ENCODE assay signal across 16 cellular contexts in genomic region chr1:219517031-219517430, GRCh38.
"Had no signal": no experiment of that assay in that cellular context is flagged by ENCODE, and none has a peak within 500 bp of the region (broad histone marks: within the 10 kb centered on the region; RNA-seq: fewer than 3 reads in every experiment).

No MANE protein-coding gene starts in this region.

- DNase-seq: activated CD4-positive, alpha-beta T cell treated with anti-CD3 and anti-CD28 coated beads, Interleukin-2, amount 50 U/mL, for 4 hours; activated CD8-positive, alpha-beta memory T cell treated with anti-CD3 and anti-CD28 coated beads, Interleukin-2, amount 10 ng/mL, durations not matched to agents 7 days and 5 days; activated gamma-delta T cell; activated T-cell treated with anti-CD3 and anti-CD28 coated beads, Interleukin-2, amount 50 U/mL, for 4 hours; amygdala; brain microvascular endothelial cell; endodermal cell; head of caudate nucleus; ovary; retina; stimulated activated CD4-positive, alpha-beta T cell treated with anti-CD3 and anti-CD28 coated beads, Interleukin-4, amount 100 ng/mL, for 4 hours; stomach had no signal

- H3K4me1 ChIP-seq: stomach had no signal

- H3K4me3 ChIP-seq: ovary, stomach, thoracic aorta had no signal

- H3K4me3 Mint-ChIP-seq: activated CD8-positive, alpha-beta memory T cell treated with anti-CD3 and anti-CD28 coated beads, Interleukin-2, amount 10 ng/mL, durations not matched to agents 7 days and 5 days; activated naive CD8-positive, alpha-beta T cell; activated T-cell treated with anti-CD3 and anti-CD28 coated beads, Interleukin-2, amount 50 U/mL, for 4 hours; endodermal cell; neural crest cell; T-helper 2 cell treated with Interferon-gamma antibody and Interleukin-4, amounts not matched to agents 5 μg/mL and 100 μg/mL, for 36 hours had no signal

- H3K9me3 ChIP-seq: ovary, stomach, thoracic aorta had no signal

- H3K27ac Mint-ChIP-seq: activated CD8-positive, alpha-beta memory T cell treated with anti-CD3 and anti-CD28 coated beads, Interleukin-2, amount 10 ng/mL, durations not matched to agents 7 days and 5 days; activated naive CD8-positive, alpha-beta T cell; endodermal cell; T-helper 2 cell treated with Interferon-gamma antibody and Interleukin-4, amounts not matched to agents 5 μg/mL and 100 μg/mL, for 36 hours had no signal

- H3K9me3 Mint-ChIP-seq: activated T-cell treated with anti-CD3 and anti-CD28 coated beads, Interleukin-2, amount 50 U/mL, for 4 hours; endodermal cell; neural crest cell had no signal

- H3K27ac ChIP-seq: brain microvascular endothelial cell, ovary, stomach, thoracic aorta had no signal

- H3K27me3 Mint-ChIP-seq: activated CD8-positive, alpha-beta memory T cell treated with anti-CD3 and anti-CD28 coated beads, Interleukin-2, amount 10 ng/mL, durations not matched to agents 7 days and 5 days; activated naive CD8-positive, alpha-beta T cell had no signal

- H3K4me1 Mint-ChIP-seq: activated CD8-positive, alpha-beta memory T cell treated with anti-CD3 and anti-CD28 coated beads, Interleukin-2, amount 10 ng/mL, durations not matched to agents 7 days and 5 days; endodermal cell; neural crest cell had no signal

- H3K27me3 ChIP-seq: brain microvascular endothelial cell, ovary, stomach had no signal

- H3K36me3 ChIP-seq: brain microvascular endothelial cell, ovary, stomach, thoracic aorta had no signal

- H3K36me3 Mint-ChIP-seq: activated CD8-positive, alpha-beta memory T cell treated with anti-CD3 and anti-CD28 coated beads, Interleukin-2, amount 10 ng/mL, durations not matched to agents 7 days and 5 days; activated naive CD8-positive, alpha-beta T cell had no signal
